ENCODE assay signal across 1 cellular context in the genomic region with DNA sequence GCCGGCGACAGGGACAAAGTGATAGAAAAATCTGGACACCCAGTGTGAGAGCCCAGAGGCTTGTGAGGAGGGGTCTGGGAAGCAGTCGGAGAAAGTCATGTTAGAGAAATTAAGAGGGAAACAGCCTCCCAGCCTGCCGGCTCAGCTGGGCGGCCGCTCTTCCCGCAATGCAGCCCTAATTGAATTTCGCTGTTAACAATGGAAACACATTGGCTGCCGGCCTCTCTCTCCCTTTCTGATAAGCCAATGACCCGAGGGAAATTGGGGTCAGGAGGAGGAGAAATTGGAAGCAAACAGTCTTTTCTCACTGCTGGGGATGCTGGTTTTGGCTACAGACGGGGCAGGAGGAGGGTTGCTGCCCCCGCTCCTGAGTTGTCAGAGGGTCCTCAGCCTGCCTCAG.
TF ChIP-seq lines count a peak whose summit lies in the region.

No MANE protein-coding gene starts in this region.

TF ChIP-seq in SK-N-SH, 30 proteins besides CTCF, POLR2A, EP300 and RAD21 (continued from another document):
- no peak for TF ChIP-seq GABPA (IDR thresholded peaks at IDR 0.05; ENCODE audit: low read depth)
- no peak for TF ChIP-seq SIN3A (IDR thresholded peaks at IDR 0.05; ENCODE audit: borderline replicate concordance, low read depth, low read length)
- TF ChIP-seq ELF1 (IDR thresholded peaks at IDR 0.05) = no peak
- no peak for TF ChIP-seq POLR2AphosphoS5 (IDR thresholded peaks at IDR 0.05; ENCODE audit: low read depth, low read length)
- peak; percentile 66 for TF ChIP-seq MXI1 (IDR thresholded peaks at IDR 0.05; ENCODE audit: low read depth, low read length)
- no peak for TF ChIP-seq MEF2A (IDR thresholded peaks at IDR 0.05; ENCODE audit: borderline replicate concordance, low read depth)
- TF ChIP-seq FOXM1 (IDR thresholded peaks at IDR 0.05; ENCODE audit: low read depth) = no peak
- TF ChIP-seq USF1 (IDR thresholded peaks at IDR 0.05; ENCODE audit: borderline replicate concordance, low read depth) = no peak
